ENCODE assay signal across 1 cellular context in genomic region chr3:117696871-117697270, GRCh38.
TF ChIP-seq lines count a peak whose summit lies in the region.

No MANE protein-coding gene starts in this region.

TF ChIP-seq in GM23338, 12 proteins besides CTCF, POLR2A, EP300 and RAD21 (continued from another document):
- TF ChIP-seq REST (IDR thresholded peaks at IDR 0.05; ENCODE audit: unreplicated experiment), result no peak
- TF ChIP-seq ETS1 (IDR thresholded peaks at IDR 0.05), result no peak
